ENCODE assay signal across 1 cellular context in genomic region chr16:85821441-85821901, GRCh38.
TF ChIP-seq lines count a peak whose summit lies in the region.

No MANE protein-coding gene starts in this region.

TF ChIP-seq in HepG2, 621 proteins besides CTCF, POLR2A, EP300 and RAD21 (continued from another document and continues in another):
- no peak for TF ChIP-seq MYNN (CRISPR knock-in tag; IDR thresholded peaks at IDR 0.05; ENCODE audit: low read depth)
- TF ChIP-seq SSRP1 (CRISPR knock-in tag; IDR thresholded peaks at IDR 0.05): 0 out of 2 replicates have a peak, but pooled peaks have one; percentile 48
- TF ChIP-seq CEBPZ (IDR thresholded peaks at IDR 0.05; ENCODE audit: low read length): no peak
- TF ChIP-seq ISL2 (CRISPR knock-in tag; IDR thresholded peaks at IDR 0.05): peak; percentile 38; the same call in 1 of the 2 replicates
- peak; percentile 80 for TF ChIP-seq HOXA5 (CRISPR knock-in tag; IDR thresholded peaks at IDR 0.05)
- TF ChIP-seq SOX13 (IDR thresholded peaks at IDR 0.05): no peak
- no peak for TF ChIP-seq SOX13 (CRISPR knock-in tag; conservative IDR thresholded peaks at IDR 0.05 in 1 of 2, IDR thresholded peaks at IDR 0.05 in 1 of 2)
- peak; percentile 34; the same call in 1 of the 2 replicates for TF ChIP-seq KDM5B (CRISPR knock-in tag; IDR thresholded peaks at IDR 0.05; ENCODE audit: borderline replicate concordance)
- TF ChIP-seq ZNF747 (CRISPR knock-in tag; IDR thresholded peaks at IDR 0.05; ENCODE audit: borderline replicate concordance): no peak
- no peak for TF ChIP-seq DMAP1 (CRISPR knock-in tag; IDR thresholded peaks at IDR 0.05)
- peak; percentile 44; the same call in 1 of the 2 replicates for TF ChIP-seq BHLHE40 (IDR thresholded peaks at IDR 0.05; ENCODE audit: low read length)
- no peak for TF ChIP-seq EZH2 (conservative IDR thresholded peaks at IDR 0.05; ENCODE audit: low read depth, low read length)
- TF ChIP-seq, protein P1, sequence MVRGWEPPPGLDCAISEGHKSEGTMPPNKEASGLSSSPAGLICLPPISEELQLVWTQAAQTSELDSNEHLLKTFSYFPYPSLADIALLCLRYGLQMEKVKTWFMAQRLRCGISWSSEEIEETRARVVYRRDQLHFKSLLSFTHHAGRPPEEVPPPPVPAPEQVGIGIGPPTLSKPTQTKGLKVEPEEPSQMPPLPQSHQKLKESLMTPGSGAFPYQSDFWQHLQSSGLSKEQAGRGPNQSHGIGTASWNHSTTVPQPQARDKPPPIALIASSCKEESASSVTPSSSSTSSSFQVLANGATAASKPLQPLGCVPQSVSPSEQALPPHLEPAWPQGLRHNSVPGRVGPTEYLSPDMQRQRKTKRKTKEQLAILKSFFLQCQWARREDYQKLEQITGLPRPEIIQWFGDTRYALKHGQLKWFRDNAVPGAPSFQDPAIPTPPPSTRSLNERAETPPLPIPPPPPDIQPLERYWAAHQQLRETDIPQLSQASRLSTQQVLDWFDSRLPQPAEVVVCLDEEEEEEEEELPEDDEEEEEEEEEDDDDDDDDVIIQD (CRISPR knock-in tag; IDR thresholded peaks at IDR 0.05; ENCODE audit: low read depth): no peak
- TF ChIP-seq TEF (CRISPR knock-in tag; IDR thresholded peaks at IDR 0.05): no peak
- peak; percentile 92 for TF ChIP-seq MIXL1 (CRISPR knock-in tag; IDR thresholded peaks at IDR 0.05)
- TF ChIP-seq PLRG1 (conservative IDR thresholded peaks at IDR 0.05): no peak
- TF ChIP-seq ZNF569 (CRISPR knock-in tag; IDR thresholded peaks at IDR 0.05; ENCODE audit: borderline replicate concordance): no peak
- TF ChIP-seq, protein P2, sequence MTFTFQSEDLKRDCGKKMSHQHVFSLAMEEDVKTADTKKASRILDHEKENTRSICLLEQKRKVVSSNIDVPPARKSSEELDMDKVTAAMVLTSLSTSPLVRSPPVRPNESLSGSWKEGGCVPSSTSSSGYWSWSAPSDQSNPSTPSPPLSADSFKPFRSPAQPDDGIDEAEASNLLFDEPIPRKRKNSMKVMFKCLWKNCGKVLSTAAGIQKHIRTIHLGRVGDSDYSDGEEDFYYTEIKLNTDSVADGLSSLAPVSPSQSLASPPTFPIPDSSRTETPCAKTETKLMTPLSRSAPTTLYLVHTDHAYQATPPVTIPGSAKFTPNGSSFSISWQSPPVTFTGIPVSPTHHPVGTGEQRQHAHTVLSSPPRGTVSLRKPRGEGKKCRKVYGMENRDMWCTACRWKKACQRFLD (CRISPR knock-in tag; IDR thresholded peaks at IDR 0.05; ENCODE audit: borderline replicate concordance): no peak
- TF ChIP-seq TMF1 (CRISPR knock-in tag; IDR thresholded peaks at IDR 0.05; ENCODE audit: low read depth): no peak
- no peak for TF ChIP-seq CENPT (CRISPR knock-in tag; IDR thresholded peaks at IDR 0.05; ENCODE audit: low read depth)
- no peak for TF ChIP-seq RERE (CRISPR knock-in tag; IDR thresholded peaks at IDR 0.05; ENCODE audit: low read depth)
- TF ChIP-seq NFE2L2 (IDR thresholded peaks at IDR 0.05; ENCODE audit: low read length): no peak
- peak; percentile 14; the same call in 1 of the 2 replicates for TF ChIP-seq ZBTB33 (CRISPR knock-in tag; IDR thresholded peaks at IDR 0.05)
- TF ChIP-seq NFYB (CRISPR knock-in tag; IDR thresholded peaks at IDR 0.05): no peak
- TF ChIP-seq UBTF (CRISPR knock-in tag; IDR thresholded peaks at IDR 0.05): no peak
- TF ChIP-seq RARA (CRISPR knock-in tag; IDR thresholded peaks at IDR 0.05): peak; percentile 33; the same call in 1 of the 2 replicates
- peak; percentile 68 for TF ChIP-seq THRA (CRISPR knock-in tag; IDR thresholded peaks at IDR 0.05; ENCODE audit: borderline replicate concordance)
- no peak for TF ChIP-seq HBP1 (CRISPR knock-in tag; IDR thresholded peaks at IDR 0.05; ENCODE audit: low read depth)
- TF ChIP-seq ZMYM2 (CRISPR knock-in tag; IDR thresholded peaks at IDR 0.05): no peak
- no peak for TF ChIP-seq ZNF460 (CRISPR knock-in tag; IDR thresholded peaks at IDR 0.05; ENCODE audit: borderline replicate concordance)
- peak; percentile 78 for TF ChIP-seq XRCC5 (optimal IDR thresholded peaks at IDR 0.05; ENCODE audit: low read length)
- TF ChIP-seq SMARCC2 (IDR thresholded peaks at IDR 0.05): no peak
- TF ChIP-seq ZNF792 (CRISPR knock-in tag; IDR thresholded peaks at IDR 0.05): no peak
- TF ChIP-seq ZNF292 (CRISPR knock-in tag; IDR thresholded peaks at IDR 0.05; ENCODE audit: borderline replicate concordance, low read depth): no peak
- TF ChIP-seq ZNF468 (CRISPR knock-in tag; IDR thresholded peaks at IDR 0.05): no peak
- TF ChIP-seq U2AF1 (optimal IDR thresholded peaks at IDR 0.05; ENCODE audit: low read depth, low read length): no peak
- TF ChIP-seq MYPOP (CRISPR knock-in tag; IDR thresholded peaks at IDR 0.05): no peak
- TF ChIP-seq PRMT3 (CRISPR knock-in tag; IDR thresholded peaks at IDR 0.05; ENCODE audit: borderline replicate concordance, low read depth): no peak
